Comparison of ENCODE assay signal across 15 cellular contexts in genomic region chr6:63964347-63964746, GRCh38.
"Had no signal": no experiment of that assay in that cellular context is flagged by ENCODE, and none has a peak within 500 bp of the region (broad histone marks: within the 10 kb centered on the region; RNA-seq: fewer than 3 reads in every experiment).

No MANE protein-coding gene starts in this region.

- H3K27me3 ChIP-seq: gastrocnemius medialis, hepatocyte, sigmoid colon had no signal

- ATAC-seq: gastrocnemius medialis; left cardiac atrium; mucosa of descending colon; naive thymus-derived CD8-positive, alpha-beta T cell had no signal

- H3K4me2 ChIP-seq: hepatocyte had no signal

- H3K36me3 ChIP-seq: gastrocnemius medialis, sigmoid colon had no signal

- H3K9me3 Mint-ChIP-seq: activated CD4-positive, alpha-beta memory T cell treated with anti-CD3 and anti-CD28 coated beads, Interleukin-2, amount 10 ng/mL, durations not matched to agents 7 days and 5 days; activated naive CD8-positive, alpha-beta T cell treated with anti-CD3 and anti-CD28 coated beads, Interleukin-2, amount 10 ng/mL, durations not matched to agents 7 days and 5 days; type B pancreatic cell had no signal

- H3K27me3 Mint-ChIP-seq: activated CD4-positive, alpha-beta memory T cell treated with anti-CD3 and anti-CD28 coated beads, Interleukin-2, amount 10 ng/mL, durations not matched to agents 7 days and 5 days; activated naive CD8-positive, alpha-beta T cell treated with anti-CD3 and anti-CD28 coated beads, Interleukin-2, amount 10 ng/mL, durations not matched to agents 7 days and 5 days; naive thymus-derived CD8-positive, alpha-beta T cell; type B pancreatic cell had no signal

- H3K4me3 Mint-ChIP-seq: activated CD4-positive, alpha-beta memory T cell treated with anti-CD3 and anti-CD28 coated beads, Interleukin-2, amount 10 ng/mL, durations not matched to agents 7 days and 5 days; activated naive CD8-positive, alpha-beta T cell treated with anti-CD3 and anti-CD28 coated beads, Interleukin-2, amount 10 ng/mL, durations not matched to agents 7 days and 5 days; immature natural killer cell; naive thymus-derived CD8-positive, alpha-beta T cell; type B pancreatic cell had no signal

- H3K79me2 ChIP-seq: hepatocyte had no signal

- H3K4me3 ChIP-seq: gastrocnemius medialis, hepatocyte, lung, mucosa of descending colon, sigmoid colon had no signal

- H3K4me1 Mint-ChIP-seq: activated CD4-positive, alpha-beta memory T cell treated with anti-CD3 and anti-CD28 coated beads, Interleukin-2, amount 10 ng/mL, durations not matched to agents 7 days and 5 days; activated naive CD8-positive, alpha-beta T cell treated with anti-CD3 and anti-CD28 coated beads, Interleukin-2, amount 10 ng/mL, durations not matched to agents 7 days and 5 days; immature natural killer cell; naive thymus-derived CD8-positive, alpha-beta T cell had no signal

- DNase-seq: activated CD4-positive, alpha-beta memory T cell treated with anti-CD3 and anti-CD28 coated beads, Interleukin-2, amount 10 ng/mL, durations not matched to agents 7 days and 5 days; activated CD4-positive, CD25-positive, alpha-beta regulatory T cell treated with anti-CD3 and anti-CD28 coated beads, Interleukin-2, amount 50 U/mL, for 72 hours; activated CD8-positive, alpha-beta memory T cell treated with anti-CD3 and anti-CD28 coated beads, Interleukin-2, amount 50 U/mL, for 4 hours; activated naive CD8-positive, alpha-beta T cell treated with anti-CD3 and anti-CD28 coated beads, Interleukin-2, amount 10 ng/mL, durations not matched to agents 7 days and 5 days; gastrocnemius medialis; immature natural killer cell; left cardiac atrium; mucosa of descending colon; naive thymus-derived CD8-positive, alpha-beta T cell; sigmoid colon; stimulated activated CD4-positive, alpha-beta T cell treated with anti-CD3 and anti-CD28 coated beads, Interleukin-12 subunit alpha, Interleukin-12 subunit beta, amount 100 ng/mL, for 4 hours; stimulated activated naive CD4-positive, alpha-beta T cell had no signal

- H2AFZ ChIP-seq: hepatocyte had no signal

- H3K27ac Mint-ChIP-seq: activated CD4-positive, alpha-beta memory T cell treated with anti-CD3 and anti-CD28 coated beads, Interleukin-2, amount 10 ng/mL, durations not matched to agents 7 days and 5 days; activated naive CD8-positive, alpha-beta T cell treated with anti-CD3 and anti-CD28 coated beads, Interleukin-2, amount 10 ng/mL, durations not matched to agents 7 days and 5 days; immature natural killer cell; naive thymus-derived CD8-positive, alpha-beta T cell; type B pancreatic cell had no signal

- H3K27ac ChIP-seq: gastrocnemius medialis, hepatocyte, sigmoid colon had no signal

- H3K9me3 ChIP-seq: gastrocnemius medialis, mucosa of descending colon, sigmoid colon had no signal

- H3K4me1 ChIP-seq: gastrocnemius medialis, sigmoid colon had no signal

- H3K36me3 Mint-ChIP-seq: activated naive CD8-positive, alpha-beta T cell treated with anti-CD3 and anti-CD28 coated beads, Interleukin-2, amount 10 ng/mL, durations not matched to agents 7 days and 5 days; immature natural killer cell; naive thymus-derived CD8-positive, alpha-beta T cell; type B pancreatic cell had no signal
